ENCODE assay signal across 21 cellular contexts in the genomic region with DNA sequence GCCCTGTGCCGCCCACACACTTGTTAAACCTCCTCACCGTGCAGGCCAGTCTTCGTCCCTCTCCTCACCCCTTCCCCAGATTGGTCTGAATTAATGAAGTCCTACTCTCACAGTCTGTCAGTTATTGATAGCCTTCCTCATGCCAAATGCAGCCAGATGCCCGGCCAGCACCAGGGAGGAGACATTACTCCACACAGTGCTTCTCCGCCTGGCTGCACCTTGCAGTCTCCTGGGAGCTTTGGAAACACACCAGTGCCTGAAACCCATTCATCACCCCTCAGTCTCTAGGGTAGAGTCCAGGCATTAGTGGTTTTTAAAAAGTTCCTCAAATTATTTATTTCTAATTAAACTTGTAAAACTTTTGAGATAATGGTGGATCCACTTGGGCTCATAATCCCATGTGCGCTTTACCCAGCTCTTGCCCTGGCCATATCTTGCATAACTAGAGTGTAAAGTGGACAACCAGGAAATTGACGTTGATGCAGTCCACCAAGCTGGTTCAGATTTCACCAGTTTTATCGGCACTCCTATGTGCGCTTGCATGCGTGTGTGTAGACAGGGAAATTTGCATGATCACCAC. TPM values are rescaled to one million over a fixed set of nuclear protein-coding genes. Genes with fewer than 3 reads are reported as not detected.
DNase-seq lines count a peak whose midpoint lies in the region; ATAC-seq and TF ChIP-seq lines count a peak whose summit lies in the region.
"Had no signal": no experiment of that assay in that cellular context is flagged by ENCODE, and none has a peak within 500 bp of the region (broad histone marks: within the 10 kb centered on the region; RNA-seq: fewer than 3 reads in every experiment).

No MANE protein-coding gene starts in this region.

- no peak overlapping the region for H3K4me2 ChIP-seq in osteoblast (ENCODE audit: insufficient read depth, low read length)

- no peaks in the 10 kb centered on the region for H3K27me3 ChIP-seq in osteoblast (ENCODE audit: insufficient read depth, low read length)
- H3K27me3 ChIP-seq: MG63 had no signal

- peaks cover 15% of the 10 kb centered on the region for H3K27me3 Mint-ChIP-seq in activated CD8-positive, alpha-beta memory T cell treated with anti-CD3 and anti-CD28 coated beads, Interleukin-2, amount 10 ng/mL, durations not matched to agents 7 days and 5 days

- H3K4me1 Mint-ChIP-seq in activated CD8-positive, alpha-beta memory T cell treated with anti-CD3 and anti-CD28 coated beads, Interleukin-2, amount 10 ng/mL, durations not matched to agents 7 days and 5 days: no peaks in the 10 kb centered on the region
- H3K4me1 Mint-ChIP-seq: CD8-positive, alpha-beta memory T cell had no signal

- DNase-seq in ACHN (peak; percentile 32), kidney tubule cell (ENCODE audit: low spot score) (peak; percentile 10), osteoblast (ENCODE audit: insufficient read length, low spot score, missing footprints) (peak; percentile 15), DMS153 (lab: John Stamatoyannopoulos, UW) (no peak), left lobe of liver (ENCODE audit: low spot score) (no peak)
- DNase-seq in activated CD8-positive, alpha-beta memory T cell treated with anti-CD3 and anti-CD28 coated beads, Interleukin-2, amount 10 ng/mL, durations not matched to agents 7 days and 5 days: no peak
- DNase-seq: CD8-positive, alpha-beta memory T cell; DMS 273 treated with DMSO at 0.1 percent for 48 hours; DMS79 treated with DMSO at 0.1 percent for 48 hours; GF-D8; KBM-7; MG63; NCI-H1105 treated with DMSO at 0.1 percent for 48 hours; NCI-H146; NCI-H1930; NCI-H2227 treated with DMSO at 0.1 percent for 48 hours; NCI-H69; SHP77 treated with DMSO at 0.1 percent for 48 hours had no signal

- TF ChIP-seq CTCF in HEK293 (tag by site-specific recombination; IDR thresholded peaks at IDR 0.05) (no peak), osteoblast (IDR thresholded peaks at IDR 0.05; ENCODE audit: extremely low read depth, low read depth, low read length) (no peak)

- H3K9me3 ChIP-seq in HEK293 (ENCODE audit: control insufficient read depth, insufficient read depth, low read depth, low read length) (no peaks in the 10 kb centered on the region), osteoblast (ENCODE audit: low read depth, low read length) (no peaks in the 10 kb centered on the region)
- H3K9me3 ChIP-seq: MG63 had no signal

- no peak overlapping the region for H3K4me3 ChIP-seq in HEK293 (ENCODE audit: low read depth, low read length)
- H3K4me3 ChIP-seq in osteoblast (ENCODE audit: insufficient read depth, low read length): no peak overlapping the region
- H3K4me3 ChIP-seq: MG63 had no signal

- no peaks in the 10 kb centered on the region for H3K79me2 ChIP-seq in osteoblast (ENCODE audit: insufficient read depth, low read length)

- no peaks in the 10 kb centered on the region for H3K36me3 Mint-ChIP-seq in activated CD8-positive, alpha-beta memory T cell treated with anti-CD3 and anti-CD28 coated beads, Interleukin-2, amount 10 ng/mL, durations not matched to agents 7 days and 5 days
- H3K36me3 Mint-ChIP-seq: CD14-positive monocyte; CD8-positive, alpha-beta memory T cell had no signal

- H4K20me1 ChIP-seq in osteoblast (ENCODE audit: insufficient read depth, low read length): peaks cover 16% of the 10 kb centered on the region

- H3K36me3 ChIP-seq in HEK293 (ENCODE audit: control insufficient read depth in 2 of 2, insufficient read depth in 1 of 2, low read length in 2 of 2) (peaks cover 0 to 23% of the 10 kb centered on the region in 2 experiments; a peak in 2 of 3 replicates), osteoblast (ENCODE audit: insufficient read depth, low read length) (peaks cover 49% of the 10 kb centered on the region)

- CTCF ChIA-PET in HEK293 (lab: Yijun Ruan, JAX): interaction anchor here (0.7 to 1.3 kb wide), 2 partner anchors 152 to 185 kb away, joined by 3 read pairs; no protein-coding TSS in a partner anchor
- CTCF ChIA-PET in activated CD8-positive, alpha-beta memory T cell treated with anti-CD3 and anti-CD28 coated beads, Interleukin-2, amount 10 ng/mL, durations not matched to agents 7 days and 5 days (lab: Charles Lee): no interaction called here

- H3K9me3 Mint-ChIP-seq in activated CD8-positive, alpha-beta memory T cell treated with anti-CD3 and anti-CD28 coated beads, Interleukin-2, amount 10 ng/mL, durations not matched to agents 7 days and 5 days (ENCODE audit: low read depth): no peaks in the 10 kb centered on the region
- H3K9me3 Mint-ChIP-seq: CD8-positive, alpha-beta memory T cell had no signal

- H2AFZ ChIP-seq in osteoblast (ENCODE audit: low read length): no peak overlapping the region

- no peak for ATAC-seq in left lobe of liver
- ATAC-seq in activated CD8-positive, alpha-beta memory T cell treated with anti-CD3 and anti-CD28 coated beads, Interleukin-2, amount 10 ng/mL, durations not matched to agents 7 days and 5 days: no peak
- ATAC-seq: Panc1 had no signal

- POLR2A ChIA-PET in HEK293 (lab: Yijun Ruan, JAX): interaction anchor here (0.6 kb wide), 1 partner anchor 682 kb away, joined by 4 read pairs; no protein-coding TSS in a partner anchor

- H3K27ac Mint-ChIP-seq in activated CD8-positive, alpha-beta memory T cell treated with anti-CD3 and anti-CD28 coated beads, Interleukin-2, amount 10 ng/mL, durations not matched to agents 7 days and 5 days: no peak overlapping the region
- H3K27ac Mint-ChIP-seq: CD14-positive monocyte; CD8-positive, alpha-beta memory T cell had no signal

- in situ Hi-C loops in ACHN (cut with HindIII; ENCODE audit: low pct_ligation_motif_present, low pct_unique_long_range_greater_than_20kb, low sequenced_read_pairs): no loop called here

- H3K27ac ChIP-seq in HEK293 (ENCODE audit: extremely low read depth, low read depth, low read length) (no peak overlapping the region), osteoblast (ENCODE audit: low read depth, low read length) (no peak overlapping the region)

- H3K4me3 Mint-ChIP-seq in activated CD8-positive, alpha-beta memory T cell treated with anti-CD3 and anti-CD28 coated beads, Interleukin-2, amount 10 ng/mL, durations not matched to agents 7 days and 5 days: no peak overlapping the region
- H3K4me3 Mint-ChIP-seq: CD14-positive monocyte; CD8-positive, alpha-beta memory T cell had no signal

- H3K4me1 ChIP-seq in HEK293 (ENCODE audit: control insufficient read depth, insufficient read depth, low read length) (no peaks in the 10 kb centered on the region), osteoblast (ENCODE audit: insufficient read depth, low read length) (peaks cover 4% of the 10 kb centered on the region)

TF ChIP-seq in HEK293, 187 proteins besides CTCF, POLR2A, EP300 and RAD21:
- TF ChIP-seq ZNF776 (tag by site-specific recombination; IDR thresholded peaks at IDR 0.05; ENCODE audit: borderline replicate concordance): no peak
- TF ChIP-seq ZNF561 (tag by site-specific recombination; IDR thresholded peaks at IDR 0.05; ENCODE audit: borderline replicate concordance): no peak
- TF ChIP-seq, protein P1, sequence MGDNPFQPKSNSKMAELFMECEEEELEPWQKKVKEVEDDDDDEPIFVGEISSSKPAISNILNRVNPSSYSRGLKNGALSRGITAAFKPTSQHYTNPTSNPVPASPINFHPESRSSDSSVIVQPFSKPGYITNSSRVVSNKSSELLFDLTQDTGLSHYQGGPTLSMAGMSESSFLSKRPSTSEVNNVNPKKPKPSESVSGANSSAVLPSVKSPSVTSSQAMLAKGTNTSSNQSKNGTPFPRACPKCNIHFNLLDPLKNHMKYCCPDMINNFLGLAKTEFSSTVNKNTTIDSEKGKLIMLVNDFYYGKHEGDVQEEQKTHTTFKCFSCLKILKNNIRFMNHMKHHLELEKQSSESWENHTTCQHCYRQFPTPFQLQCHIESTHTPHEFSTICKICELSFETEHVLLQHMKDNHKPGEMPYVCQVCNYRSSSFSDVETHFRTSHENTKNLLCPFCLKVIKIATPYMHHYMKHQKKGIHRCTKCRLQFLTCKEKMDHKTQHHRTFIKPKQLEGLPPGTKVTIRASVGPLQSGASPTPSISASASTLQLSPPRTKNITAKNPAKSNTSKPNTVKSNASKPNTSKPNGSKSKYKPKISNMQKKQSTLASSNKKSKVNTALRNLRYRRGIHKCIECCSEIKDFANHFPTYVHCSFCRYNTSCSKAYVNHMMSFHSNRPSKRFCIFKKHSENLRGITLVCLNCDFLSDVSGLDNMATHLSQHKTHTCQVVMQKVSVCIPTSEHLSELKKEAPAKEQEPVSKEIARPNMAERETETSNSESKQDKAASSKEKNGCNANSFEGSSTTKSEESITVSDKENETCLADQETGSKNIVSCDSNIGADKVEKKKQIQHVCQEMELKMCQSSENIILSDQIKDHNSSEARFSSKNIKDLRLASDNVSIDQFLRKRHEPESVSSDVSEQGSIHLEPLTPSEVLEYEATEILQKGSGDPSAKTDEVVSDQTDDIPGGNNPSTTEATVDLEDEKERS (tag by site-specific recombination; IDR thresholded peaks at IDR 0.05): no peak
- TF ChIP-seq ZNF214 (tag by site-specific recombination; IDR thresholded peaks at IDR 0.05; ENCODE audit: borderline replicate concordance): no peak
- peak; percentile 32; the same call in 1 of the 2 replicates for TF ChIP-seq SCRT2 (tag by site-specific recombination; IDR thresholded peaks at IDR 0.05)
- TF ChIP-seq ZNF350 (tag by site-specific recombination; IDR thresholded peaks at IDR 0.05): no peak

RNA-seq across cellular contexts. Expression of a gene that starts 38.2 kb away (rescaled TPM):
- total RNA-seq in osteoblast (12.1 and 13.0 TPM in 2 replicates), left lobe of liver (43.7 TPM)
- not detected for total RNA-seq in activated CD8-positive, alpha-beta memory T cell treated with anti-CD3 and anti-CD28 coated beads, Interleukin-2, amount 10 ng/mL, durations not matched to agents 7 days and 5 days

Comparison
In these comparisons a context has a peak if more than half of its experiments do, and no peak if none do; other contexts are left out.
1. DNase-seq: peak in ACHN (single experiment), kidney tubule cell (single experiment) and osteoblast (single experiment); none in DMS153 (single experiment), left lobe of liver (single experiment) and activated CD8-positive, alpha-beta memory T cell treated with anti-CD3 and anti-CD28 coated beads, Interleukin-2, amount 10 ng/mL, durations not matched to agents 7 days and 5 days (single experiment).
2. RNA of a gene that starts 38.2 kb away (total RNA-seq): 43.7 TPM in left lobe of liver (single experiment) and 12.1 to 13.0 TPM in osteoblast; not detected in activated CD8-positive, alpha-beta memory T cell treated with anti-CD3 and anti-CD28 coated beads, Interleukin-2, amount 10 ng/mL, durations not matched to agents 7 days and 5 days; every median in the first group is over 10 times any median in the second.